Comparison of ENCODE assay signal across 1 cellular context in the genomic region with DNA sequence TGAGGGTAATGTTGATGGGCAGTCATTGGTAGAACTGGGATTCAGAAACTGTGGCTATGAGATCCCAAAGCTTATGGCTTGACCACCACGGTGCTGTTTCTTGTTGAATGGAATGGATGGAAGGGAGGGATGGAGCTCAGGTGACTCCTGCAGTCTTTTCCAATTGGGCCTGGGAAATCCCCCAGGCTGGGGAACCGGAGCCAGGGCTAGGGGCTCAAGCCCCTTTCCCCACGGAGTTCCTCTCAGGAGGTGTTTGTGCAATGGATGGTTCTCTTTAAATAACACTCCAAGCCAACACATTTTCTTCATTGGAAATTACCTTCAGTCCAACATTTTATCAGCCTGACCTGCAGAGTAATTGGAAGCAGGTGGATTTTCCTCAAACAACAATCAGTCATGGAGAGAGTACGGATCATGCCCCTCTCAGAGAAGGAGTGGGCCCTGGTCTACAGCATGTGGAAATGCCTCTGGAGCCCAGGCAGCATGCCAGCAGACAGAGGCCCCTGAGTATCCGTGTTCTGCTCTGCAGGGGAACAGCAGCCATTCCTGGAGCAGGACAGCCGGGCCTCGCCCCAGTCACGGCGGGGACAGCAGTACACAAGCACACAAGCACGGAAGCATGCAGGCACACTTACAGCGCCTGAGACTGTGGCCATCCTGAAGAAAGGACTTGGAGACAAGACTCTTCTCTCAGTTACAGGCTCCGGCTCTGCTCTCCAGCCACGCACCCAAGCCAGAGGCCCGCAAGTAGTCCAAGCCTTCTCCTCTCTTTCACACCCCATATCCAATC.
TF ChIP-seq lines count a peak whose summit lies in the region.

No MANE protein-coding gene starts in this region.

TF ChIP-seq in SK-N-SH treated with all-trans-retinoic acid at 6 μM for 48 hours, 23 proteins besides CTCF, POLR2A, EP300 and RAD21 (continued from another document):
- no peak for TF ChIP-seq CSRNP3 (CRISPR knock-in tag; IDR thresholded peaks at IDR 0.05)
- TF ChIP-seq, protein P1, sequence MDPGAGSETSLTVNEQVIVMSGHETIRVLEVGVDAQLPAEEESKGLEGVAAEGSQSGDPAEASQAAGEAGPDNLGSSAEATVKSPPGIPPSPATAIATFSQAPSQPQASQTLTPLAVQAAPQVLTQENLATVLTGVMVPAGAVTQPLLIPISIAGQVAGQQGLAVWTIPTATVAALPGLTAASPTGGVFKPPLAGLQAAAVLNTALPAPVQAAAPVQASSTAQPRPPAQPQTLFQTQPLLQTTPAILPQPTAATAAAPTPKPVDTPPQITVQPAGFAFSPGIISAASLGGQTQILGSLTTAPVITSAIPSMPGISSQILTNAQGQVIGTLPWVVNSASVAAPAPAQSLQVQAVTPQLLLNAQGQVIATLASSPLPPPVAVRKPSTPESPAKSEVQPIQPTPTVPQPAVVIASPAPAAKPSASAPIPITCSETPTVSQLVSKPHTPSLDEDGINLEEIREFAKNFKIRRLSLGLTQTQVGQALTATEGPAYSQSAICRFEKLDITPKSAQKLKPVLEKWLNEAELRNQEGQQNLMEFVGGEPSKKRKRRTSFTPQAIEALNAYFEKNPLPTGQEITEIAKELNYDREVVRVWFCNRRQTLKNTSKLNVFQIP (CRISPR knock-in tag; IDR thresholded peaks at IDR 0.05; ENCODE audit: borderline replicate concordance, low read depth) = no peak
- TF ChIP-seq RARB (CRISPR knock-in tag; IDR thresholded peaks at IDR 0.05) = no peak
- no peak for TF ChIP-seq ZNF8 (CRISPR knock-in tag; IDR thresholded peaks at IDR 0.05)
- no peak for TF ChIP-seq TOX (CRISPR knock-in tag; IDR thresholded peaks at IDR 0.05; ENCODE audit: borderline replicate concordance)
- no peak for TF ChIP-seq ESRRG (CRISPR knock-in tag; IDR thresholded peaks at IDR 0.05)
- TF ChIP-seq TSHZ2 (CRISPR knock-in tag; IDR thresholded peaks at IDR 0.05) = no peak
- no peak for TF ChIP-seq TCF4 (CRISPR knock-in tag; IDR thresholded peaks at IDR 0.05; ENCODE audit: borderline replicate concordance)
- TF ChIP-seq OSR1 (CRISPR knock-in tag; IDR thresholded peaks at IDR 0.05) = no peak
- no peak for TF ChIP-seq ZNF70 (CRISPR knock-in tag; IDR thresholded peaks at IDR 0.05)
- no peak for TF ChIP-seq ARNTL (CRISPR knock-in tag; IDR thresholded peaks at IDR 0.05; ENCODE audit: borderline replicate concordance, low read depth)
